Comparison of ENCODE assay signal across 8 cellular contexts in the genomic region with DNA sequence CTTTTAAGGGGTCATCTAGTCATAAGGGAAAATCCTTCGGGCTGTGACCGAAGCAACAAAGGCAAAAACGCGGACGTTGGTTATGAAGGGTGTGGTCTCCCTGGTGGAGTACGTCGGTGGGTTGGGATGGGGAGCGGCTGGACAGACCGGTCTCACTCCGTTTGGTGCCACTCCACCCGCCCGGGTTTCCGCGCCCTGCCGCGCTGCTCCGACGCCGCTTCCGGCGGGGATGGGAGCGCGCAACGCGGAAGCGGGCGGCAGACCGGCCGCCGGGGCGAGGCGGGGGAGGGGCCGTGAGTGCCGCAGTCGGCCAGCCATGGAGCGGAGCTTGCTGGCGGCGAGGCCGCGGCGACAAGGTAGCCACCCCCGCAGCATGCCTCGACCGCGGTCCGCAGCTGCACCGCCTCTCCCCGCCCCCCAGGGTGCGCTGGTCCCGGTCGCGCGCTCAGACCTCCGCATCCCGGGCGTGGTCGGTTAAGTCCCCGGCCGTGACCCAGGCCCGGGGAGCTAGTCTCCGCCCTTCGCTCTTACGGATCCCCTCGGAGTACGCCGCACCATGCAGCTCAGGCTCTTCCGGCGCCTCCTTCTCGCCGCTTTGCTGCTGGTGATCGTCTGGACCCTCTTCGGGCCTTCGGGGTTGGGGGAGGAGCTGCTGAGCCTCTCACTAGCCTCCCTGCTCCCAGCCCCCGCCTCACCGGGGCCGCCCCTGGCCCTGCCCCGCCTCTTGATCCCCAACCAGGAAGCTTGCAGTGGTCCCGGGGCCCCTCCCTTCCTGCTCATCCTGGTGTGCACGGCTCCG. TPM values are rescaled to one million over a fixed set of nuclear protein-coding genes. Genes with fewer than 3 reads are reported as not detected.
DNase-seq lines count a peak whose midpoint lies in the region; ATAC-seq, FAIRE-seq and TF ChIP-seq lines count a peak whose summit lies in the region.

A gene with protein sequence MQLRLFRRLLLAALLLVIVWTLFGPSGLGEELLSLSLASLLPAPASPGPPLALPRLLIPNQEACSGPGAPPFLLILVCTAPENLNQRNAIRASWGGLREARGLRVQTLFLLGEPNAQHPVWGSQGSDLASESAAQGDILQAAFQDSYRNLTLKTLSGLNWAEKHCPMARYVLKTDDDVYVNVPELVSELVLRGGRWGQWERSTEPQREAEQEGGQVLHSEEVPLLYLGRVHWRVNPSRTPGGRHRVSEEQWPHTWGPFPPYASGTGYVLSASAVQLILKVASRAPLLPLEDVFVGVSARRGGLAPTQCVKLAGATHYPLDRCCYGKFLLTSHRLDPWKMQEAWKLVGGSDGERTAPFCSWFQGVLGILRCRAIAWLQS (plus strand): TSS at position 260 of the 799 bp plus-strand sequence. CDS start 297 bp downstream, at position 557.

- FAIRE-seq in HTR-8/SVneo (lab: Jason Lieb, UNC) = peak; percentile 87

- DNase-seq in DMS 273 (lab: John Stamatoyannopoulos, UW; ENCODE audit: unreplicated experiment) = peak; percentile 98
- DNase-seq in HTR-8/SVneo (ENCODE audit: insufficient read length, low spot score) = peak; percentile 39
- DNase-seq in SIG-M5 (lab: John Stamatoyannopoulos, UW) = peak; percentile 9
- DNase-seq in activated naive CD4-positive, alpha-beta T cell treated with anti-CD3 and anti-CD28 coated beads for 36 hours = peak; percentile 73
- peak; percentile 83 for DNase-seq in germinal center (ENCODE audit: low spot score)
- peak; percentile 77 to 85 for DNase-seq in tibial artery

- CTCF ChIA-PET in activated naive CD4-positive, alpha-beta T cell treated with anti-CD3 and anti-CD28 coated beads for 36 hours (lab: Charles Lee) = interaction anchor here (0.7 to 3.0 kb wide), 12 partner anchors 10 to 431 kb away, joined by 3 to 21 read pairs (median 4); a partner anchor contains a TSS

- no peaks in the 10 kb centered on the region for H3K9me3 Mint-ChIP-seq in activated naive CD4-positive, alpha-beta T cell treated with anti-CD3 and anti-CD28 coated beads for 36 hours

- H3K4me3 ChIP-seq in neutrophil (ENCODE audit: low read depth in 1 of 2, low read length in 1 of 2) (peak within 1 kb of the TSS; percentile 77 to 84), tibial artery (peak within 1 kb of the TSS; percentile 79 to 83)

- peaks cover 29% of the 10 kb centered on the region for H3K36me3 ChIP-seq in neutrophil
- H3K36me3 ChIP-seq in tibial artery = peaks cover 18 to 70% (median 36%) of the 10 kb centered on the region in 3 donors

- H3K4me1 ChIP-seq in neutrophil (ENCODE audit: control insufficient read depth in 1 of 2, insufficient read depth in 1 of 2, low read depth in 1 of 2, low read length in 1 of 2) = peaks cover 53 to 60% of the 10 kb centered on the region in 2 experiments
- peaks cover 6 to 60% (median 46%) of the 10 kb centered on the region in 4 donors for H3K4me1 ChIP-seq in tibial artery

- intact Hi-C loops in activated naive CD4-positive, alpha-beta T cell treated with anti-CD3 and anti-CD28 coated beads for 36 hours (cut with micrococcal nuclease) = loop anchor here (1.0 to 10.0 kb wide), 2 partner anchors 22 to 298 kb away; no protein-coding TSS in a partner anchor
- intact Hi-C loops in tibial artery (cut with DNase I; ENCODE audit: low total_unique reads) = no loop called here

- H3K27me3 ChIP-seq in neutrophil = no peaks in the 10 kb centered on the region
- H3K27me3 ChIP-seq in tibial artery = no peaks in the 10 kb centered on the region

- H3K9me3 ChIP-seq in neutrophil (no peaks in the 10 kb centered on the region), tibial artery (no peaks in the 10 kb centered on the region)

- H3K27ac Mint-ChIP-seq in activated naive CD4-positive, alpha-beta T cell treated with anti-CD3 and anti-CD28 coated beads for 36 hours = peak within 1 kb of the TSS; percentile 94

- H3K36me3 Mint-ChIP-seq in activated naive CD4-positive, alpha-beta T cell treated with anti-CD3 and anti-CD28 coated beads for 36 hours (ENCODE audit: low read depth) = peaks cover 51% of the 10 kb centered on the region

- TF ChIP-seq CTCF in neutrophil (IDR thresholded peaks at IDR 0.05) (peak; percentile 81), tibial artery (IDR thresholded peaks at IDR 0.05) (peak; percentile 49 to 51)

- H3K27ac ChIP-seq in neutrophil (peak within 1 kb of the TSS; percentile 90), tibial artery (peak within 1 kb of the TSS; percentile 87)

- peak within 1 kb of the TSS; percentile 99 for H3K4me3 Mint-ChIP-seq in activated naive CD4-positive, alpha-beta T cell treated with anti-CD3 and anti-CD28 coated beads for 36 hours

- peak; percentile 57 for ATAC-seq in GM19463 (IDR thresholded peaks at IDR 0.05; ENCODE audit: unreplicated experiment)

- no peaks in the 10 kb centered on the region for H3K27me3 Mint-ChIP-seq in activated naive CD4-positive, alpha-beta T cell treated with anti-CD3 and anti-CD28 coated beads for 36 hours (ENCODE audit: low read depth)

- H3K4me1 Mint-ChIP-seq in activated naive CD4-positive, alpha-beta T cell treated with anti-CD3 and anti-CD28 coated beads for 36 hours (ENCODE audit: low read depth) = peaks cover 45% of the 10 kb centered on the region

RNA-seq across cellular contexts. Expression of the gene that starts here (rescaled TPM):
- total RNA-seq in activated naive CD4-positive, alpha-beta T cell treated with anti-CD3 and anti-CD28 coated beads for 36 hours = 1 to 10 TPM; 4.4 TPM

Comparison
In these comparisons a context has a peak if more than half of its experiments do, and no peak if none do; other contexts are left out.
1. Peak in every context shown above with its lines: DNase-seq, ATAC-seq, H3K4me3 ChIP-seq and H3K27ac ChIP-seq.
2. DNase-seq: peak in every context shown above with its lines; median percentile 98 in DMS 273; 83 in germinal center; 81 in tibial artery; 73 in activated naive CD4-positive, alpha-beta T cell treated with anti-CD3 and anti-CD28 coated beads for 36 hours; 39 in HTR-8/SVneo; 9 in SIG-M5.